1 cellular context compared by ENCODE assay signal in the genomic region with DNA sequence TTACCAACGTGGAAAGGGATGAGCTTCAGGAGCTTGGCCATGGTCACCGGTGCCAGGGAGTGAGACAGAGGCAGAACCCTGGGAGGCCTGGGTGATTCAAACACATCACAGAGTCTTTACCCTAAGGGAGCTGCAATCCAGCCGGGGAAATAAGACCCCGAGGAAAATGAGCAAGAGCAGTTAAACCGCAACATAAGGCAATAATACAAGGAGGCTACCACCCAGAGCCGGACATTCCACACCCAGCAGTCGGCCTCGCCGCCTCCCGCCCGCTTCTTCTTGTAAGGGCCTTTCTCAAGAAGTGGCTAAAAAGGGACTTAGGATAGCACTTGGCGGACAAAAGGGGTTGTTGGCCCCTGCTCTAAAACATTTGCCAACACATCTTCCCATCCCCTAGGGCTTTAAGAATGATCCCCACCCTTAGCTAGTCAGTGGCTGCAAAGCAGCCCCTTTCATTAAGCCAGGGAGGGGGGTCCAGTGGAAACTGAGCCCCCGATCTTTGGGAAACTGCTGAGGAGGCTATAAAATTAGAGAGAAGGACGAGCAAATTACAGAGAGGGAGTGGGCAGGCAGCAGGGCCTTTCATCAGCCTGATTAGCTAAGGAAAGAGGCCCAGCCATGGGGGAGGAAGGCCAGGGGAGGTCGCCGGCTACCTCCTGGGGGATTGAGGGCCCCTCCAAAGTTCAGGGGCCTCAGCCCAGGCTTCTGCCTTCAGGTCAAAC.
TF ChIP-seq lines count a peak whose summit lies in the region.

No MANE protein-coding gene starts in this region.

TF ChIP-seq in H1, 55 proteins besides CTCF, POLR2A, EP300 and RAD21:
- TF ChIP-seq TBP (IDR thresholded peaks at IDR 0.05; ENCODE audit: low read depth, low read length) (no peak), BRCA1 (IDR thresholded peaks at IDR 0.05; ENCODE audit: low read depth, low read length) (no peak)
